Comparison of ENCODE assay signal across 15 cellular contexts in the genomic region with DNA sequence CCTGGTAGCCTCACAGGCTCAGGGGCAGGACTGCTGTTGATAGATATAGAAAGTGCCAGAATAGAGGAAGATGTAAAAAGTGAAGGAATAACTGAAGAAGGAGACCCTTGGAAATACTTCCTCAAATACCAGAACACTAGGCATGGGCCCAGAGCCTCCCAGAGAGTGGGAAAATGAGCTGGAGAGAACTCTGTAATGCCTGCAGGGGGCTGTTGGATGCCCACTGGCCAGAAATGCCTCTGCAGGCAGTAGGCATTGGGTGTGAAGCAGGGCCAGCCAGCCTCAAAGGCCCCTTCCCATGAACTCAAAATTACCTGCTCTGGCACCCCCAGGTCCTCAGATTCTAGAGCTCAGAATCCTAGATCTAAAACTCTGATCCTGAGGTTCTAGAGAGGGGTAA. TPM values are rescaled to one million over a fixed set of nuclear protein-coding genes. Genes with fewer than 3 reads are reported as not detected.
"Had no signal": no experiment of that assay in that cellular context is flagged by ENCODE, and none has a peak within 500 bp of the region (broad histone marks: within the 10 kb centered on the region; RNA-seq: fewer than 3 reads in every experiment).

No MANE protein-coding gene starts in this region.

- ATAC-seq: effector memory CD8-positive, alpha-beta T cell; right cardiac atrium had no signal

- H3K9me3 Mint-ChIP-seq: activated CD4-positive, alpha-beta memory T cell treated with anti-CD3 and anti-CD28 coated beads for 36 hours; effector memory CD8-positive, alpha-beta T cell; naive B cell; type B pancreatic cell had no signal

- H3K27ac ChIP-seq: hepatocyte had no signal

- H3K27me3 Mint-ChIP-seq: activated CD4-positive, alpha-beta memory T cell treated with anti-CD3 and anti-CD28 coated beads for 36 hours; type B pancreatic cell had no signal

- DNase-seq: activated CD4-positive, alpha-beta memory T cell treated with anti-CD3 and anti-CD28 coated beads for 36 hours; activated CD4-positive, alpha-beta T cell treated with anti-CD3 and anti-CD28 coated beads for 1 hour; activated T-cell treated with anti-CD3 and anti-CD28 coated beads, Interleukin-2, amount 50 U/mL, for 48 hours; cortex of kidney; effector memory CD8-positive, alpha-beta T cell; kidney glomerular epithelial cell; naive B cell; stimulated activated CD4-positive, alpha-beta T cell treated with anti-CD3 and anti-CD28 coated beads, Interleukin-2, amount 100 ng/mL, for 24 hours; stimulated activated naive CD4-positive, alpha-beta T cell; substantia nigra; SW 1271 had no signal

- H3K27me3 ChIP-seq: hepatocyte had no signal

- H3K4me3 ChIP-seq: hepatocyte, lung had no signal

- H3K27ac Mint-ChIP-seq: activated CD4-positive, alpha-beta memory T cell treated with anti-CD3 and anti-CD28 coated beads for 36 hours; effector memory CD8-positive, alpha-beta T cell; type B pancreatic cell had no signal

- H3K4me3 Mint-ChIP-seq: activated CD4-positive, alpha-beta memory T cell treated with anti-CD3 and anti-CD28 coated beads for 36 hours; effector memory CD8-positive, alpha-beta T cell; type B pancreatic cell had no signal

- H3K36me3 Mint-ChIP-seq: activated CD4-positive, alpha-beta memory T cell treated with anti-CD3 and anti-CD28 coated beads for 36 hours; naive B cell; type B pancreatic cell had no signal

RNA-seq across cellular contexts. Expression of gene P2RY2, which starts 15.1 kb away (rescaled TPM):
- total RNA-seq: activated CD4-positive, alpha-beta memory T cell treated with anti-CD3 and anti-CD28 coated beads for 36 hours had no signal

RNA-seq across cellular contexts. Expression of gene P2RY6, which starts 38.9 kb away (rescaled TPM):
- total RNA-seq: activated CD4-positive, alpha-beta memory T cell treated with anti-CD3 and anti-CD28 coated beads for 36 hours had no signal
